In genomic region chr6:32954983-32955802, GRCh38 we compare ENCODE assay signal across 9 cellular contexts. TPM values are rescaled to one million over a fixed set of nuclear protein-coding genes. Genes with fewer than 3 reads are reported as not detected.
DNase-seq lines count a peak whose midpoint lies in the region; ATAC-seq and TF ChIP-seq lines count a peak whose summit lies in the region.
"Had no signal": no experiment of that assay in that cellular context is flagged by ENCODE, and none has a peak within 500 bp of the region (broad histone marks: within the 10 kb centered on the region; RNA-seq: fewer than 3 reads in every experiment).

No MANE protein-coding gene starts in this region.

- H3K27me3 ChIP-seq in IMR-90 (ENCODE audit: control insufficient read depth, insufficient read depth, low read length) = no peaks in the 10 kb centered on the region

- CTCF ChIA-PET in IMR-90 (lab: Yijun Ruan, JAX) = interaction anchor here (0.6 to 2.0 kb wide), 9 partner anchors 11 to 117 kb away, joined by 3 to 8 read pairs (median 4); partner anchors contain the start of gene TAP2

- no peak overlapping the region for H4K91ac ChIP-seq in IMR-90 (ENCODE audit: insufficient read depth, low read depth, low read length)

- no peaks in the 10 kb centered on the region for H4K20me1 ChIP-seq in IMR-90 (ENCODE audit: insufficient read depth, low read length)

- no peak overlapping the region for H4K8ac ChIP-seq in IMR-90 (ENCODE audit: low read depth in 2 of 2, low read length in 2 of 2)

- TF ChIP-seq CTCF in IMR-90 (conservative IDR thresholded peaks at IDR 0.05; ENCODE audit: low read depth, low read length) = peak; percentile 35

- H2AK9ac ChIP-seq in IMR-90 (replicated peaks; ENCODE audit: low read depth, low read length, poor library complexity) = no peak overlapping the region

- BruUV-seq in IMR-90 (replicated peaks; lab: Mats Ljungman, UMichigan) = no TSS peak

- peak overlapping the region; percentile 26 to 98 (median 85) for H3K27ac Mint-ChIP-seq in naive B cell

- ATAC-seq in IMR-90 (ENCODE audit: low read depth) (no peak), naive B cell (ENCODE audit: low read depth in 2 of 2) (no peak), GM18517 (IDR thresholded peaks at IDR 0.05; ENCODE audit: unreplicated experiment) (no peak), HG02571 (IDR thresholded peaks at IDR 0.05; ENCODE audit: unreplicated experiment) (no peak)

- DNase-seq in DMS53 (lab: John Stamatoyannopoulos, UW) (peak; percentile 68), IMR-90 (peak; percentile 13), amniotic epithelial cell (ENCODE audit: low read depth) (peak; percentile 49), naive B cell (no peak), mesenteric fat pad (ENCODE audit: low spot score) (no peak)
- no peak for DNase-seq in stimulated activated CD4-positive, alpha-beta T cell treated with anti-CD3 and anti-CD28 coated beads, Interleukin-1b, Interleukin-23, amount 100 ng/mL, for 48 hours

- H3K36me3 Mint-ChIP-seq in naive B cell = peaks cover 10 to 13% of the 10 kb centered on the region in 2 donors

- dilution Hi-C loops in IMR-90 (cut with HindIII; ENCODE audit: low sequenced_read_pairs, unreplicated experiment) = no loop called here

- H3K56ac ChIP-seq in IMR-90 (ENCODE audit: extremely low read depth, insufficient read depth, low read length) = no peak overlapping the region

- H3K9ac ChIP-seq in IMR-90 (ENCODE audit: low read depth, low read length) = no peak overlapping the region

- H3K36me3 ChIP-seq in IMR-90 (ENCODE audit: control insufficient read depth, insufficient read depth, low read length) = no peaks in the 10 kb centered on the region

- in situ Hi-C loops in IMR-90 (cut with MboI; ENCODE audit: low sequenced_read_pairs) = loop anchor here (25.0 kb wide), 1 partner anchor 768 kb away; the partner anchor contains the start of genes AGER, AGPAT1, GPSM3 and PBX2

- no peak overlapping the region for H2BK5ac ChIP-seq in IMR-90 (ENCODE audit: low read depth, low read length, poor library complexity, severe bottlenecking)

- no peak overlapping the region for H3K23ac ChIP-seq in IMR-90 (ENCODE audit: low read depth, low read length)

- no peak overlapping the region for H2BK20ac ChIP-seq in IMR-90 (ENCODE audit: low read depth, low read length)

- POLR2A ChIA-PET in IMR-90 (lab: Charles Lee; ENCODE audit: unreplicated experiment) = interaction anchor here (1.0 kb wide), 1 partner anchor 17 kb away, joined by 3 read pairs; no protein-coding TSS in a partner anchor

- H3K14ac ChIP-seq in IMR-90 (replicated peaks; ENCODE audit: low read depth, low read length) = no peak overlapping the region

- 38% methylated on average over 2 of the region's 3 CpGs; no CpG with 5 or more reads in 1 of the 2 experiments for WGBS in IMR-90 (ENCODE audit: extremely low coverage in 2 of 2, insufficient read length in 1 of 2), 2 experiments

- 0 out of 2 replicates have a peak, but pooled peaks have one; percentile 19 for TF ChIP-seq RAD21 in IMR-90 (IDR thresholded peaks at IDR 0.05; ENCODE audit: low read length)

- H2BK15ac ChIP-seq in IMR-90 (ENCODE audit: low read depth, low read length) = no peak overlapping the region

- intact Hi-C loops in IMR-90 (cut with micrococcal nuclease) = no loop called here

- H3K4me3 Mint-ChIP-seq in naive B cell = peak overlapping the region; percentile 6 to 79 (median 68)

- H2AFZ ChIP-seq in IMR-90 (replicated peaks; ENCODE audit: low read length, poor library complexity) = no peak overlapping the region

- no peak for TF ChIP-seq POLR2A in IMR-90 (IDR thresholded peaks at IDR 0.05; ENCODE audit: low read depth, low read length)

- H3K4me1 ChIP-seq in IMR-90 (ENCODE audit: control insufficient read depth, insufficient read depth, low read length) = peaks cover 3% of the 10 kb centered on the region; the same call in 1 of the 2 replicates

- H3K27me3 Mint-ChIP-seq in naive B cell = no peaks in the 10 kb centered on the region

- no peak overlapping the region for H2AK5ac ChIP-seq in IMR-90 (ENCODE audit: low read depth, low read length)

- no peak overlapping the region for H4K5ac ChIP-seq in IMR-90 (ENCODE audit: low read depth, low read length)

- H3K9me3 ChIP-seq in IMR-90 (ENCODE audit: control insufficient read depth, insufficient read depth, low read length) = no peaks in the 10 kb centered on the region

- H3K4me2 ChIP-seq in IMR-90 (ENCODE audit: low read depth, low read length) = no peak overlapping the region

- no peak overlapping the region for H3K27ac ChIP-seq in IMR-90 (ENCODE audit: insufficient read depth, low read length)
- H3K27ac ChIP-seq: skin epidermis had no signal

- no peak overlapping the region for H3K4ac ChIP-seq in IMR-90 (ENCODE audit: low read depth, low read length)

- H3K9me1 ChIP-seq in IMR-90 (ENCODE audit: insufficient read depth, low read length) = peaks cover 4% of the 10 kb centered on the region; the same call in 1 of the 2 replicates

- H2BK120ac ChIP-seq in IMR-90 (ENCODE audit: low read depth, low read length) = no peak overlapping the region

- H3K4me1 Mint-ChIP-seq in naive B cell = peaks cover 60 to 71% (median 62%) of the 10 kb centered on the region in 3 donors

- 0 out of 4 replicates have a peak, but pooled peaks cover 0 to 3% of the 10 kb centered on the region in 2 experiments for H3K79me1 ChIP-seq in IMR-90 (ENCODE audit: low read depth in 1 of 2, low read length in 2 of 2)

- H3K9me3 Mint-ChIP-seq in naive B cell = no peaks in the 10 kb centered on the region

- H3K18ac ChIP-seq in IMR-90 (ENCODE audit: low read depth, low read length) = no peak overlapping the region

- H3K4me3 ChIP-seq in IMR-90 (ENCODE audit: insufficient read depth, low read depth, low read length) = no peak overlapping the region
- H3K4me3 ChIP-seq: skin epidermis had no signal

TF ChIP-seq in IMR-90, 13 proteins besides CTCF, POLR2A, EP300 and RAD21:
- TF ChIP-seq USF2 (IDR thresholded peaks at IDR 0.05; ENCODE audit: low read depth, low read length) (no peak), MAFK (IDR thresholded peaks at IDR 0.05; ENCODE audit: low read depth, low read length) (peak; percentile 63)
TF ChIP-seq in IMR-90: peak in this region for 1.

RNA-seq across cellular contexts. Expression of gene HLA-DMA, which starts 2.3 kb away (rescaled TPM):
- total RNA-seq in IMR-90 (2012; rRNA removed) (1.7 and 2.3 TPM in 2 replicates), mesenteric fat pad (42.9 TPM)
- polyA plus RNA-seq in IMR-90 (2012; rRNA removed) (8.3 and 8.4 TPM in 2 replicates), naive B cell (ENCODE audit: low read depth in 6 of 6) (1,000 to 10,000 TPM; 1,101 to 1,557 (median 1,371) TPM)
- polyA plus RNA-seq in IMR-90 (2012; cell fraction: cytosol; rRNA removed) = 9.0 and 11.0 TPM in 2 replicates
- 11.8 and 23.1 TPM in 2 replicates for polyA plus RNA-seq in IMR-90 (2012; cell fraction: nucleus; rRNA removed; ENCODE audit: low replicate concordance)

RNA-seq across cellular contexts. Expression of gene BRD2, which starts 13.2 kb away (rescaled TPM):
- total RNA-seq in IMR-90 (2012; rRNA removed) = 75.8 and 99.5 TPM in 2 replicates
- polyA plus RNA-seq in IMR-90 (2012; rRNA removed) = 140 and 144 TPM in 2 replicates
- 50.6 and 64.6 TPM in 2 replicates for polyA plus RNA-seq in IMR-90 (2012; cell fraction: cytosol; rRNA removed)
- polyA plus RNA-seq in IMR-90 (2012; cell fraction: nucleus; rRNA removed; ENCODE audit: low replicate concordance) = 171 and 486 TPM in 2 replicates
- polyA plus RNA-seq in naive B cell (ENCODE audit: low read depth in 6 of 6) = 100 to 1,000 TPM in 1 of 6 donors, 10 to 100 TPM in 5; 26.9 to 148 (median 48.5) TPM
- 132 TPM for total RNA-seq in mesenteric fat pad

RNA-seq across cellular contexts. Expression of gene HLA-DMB, which starts 14.4 kb away (rescaled TPM):
- 0.18 and 0.28 TPM in 2 replicates for total RNA-seq in IMR-90 (2012; rRNA removed)
- polyA plus RNA-seq in IMR-90 (2012; rRNA removed) = 0.19 and 0.20 TPM in 2 replicates
- polyA plus RNA-seq in IMR-90 (2012; cell fraction: cytosol; rRNA removed) = 0.10 and 0.18 TPM in 2 replicates
- polyA plus RNA-seq in IMR-90 (2012; cell fraction: nucleus; rRNA removed; ENCODE audit: low replicate concordance) = 0.14 and 0.15 TPM in 2 replicates
- 1,000 to 10,000 TPM; 1,171 to 1,354 (median 1,198) TPM for polyA plus RNA-seq in naive B cell (ENCODE audit: low read depth in 6 of 6)
- total RNA-seq in mesenteric fat pad = 12.3 TPM

RNA-seq across cellular contexts. Expression of gene HLA-DOA, which starts 54.2 kb away (rescaled TPM):
- total RNA-seq in IMR-90 (2012; rRNA removed) = not detected in 2 replicates
- polyA plus RNA-seq in IMR-90 (2012; rRNA removed) = not detected in 2 replicates
- polyA plus RNA-seq in IMR-90 (2012; cell fraction: cytosol; rRNA removed) = not detected in 2 replicates
- polyA plus RNA-seq in IMR-90 (2012; cell fraction: nucleus; rRNA removed; ENCODE audit: low replicate concordance) = not detected in 2 replicates
- 100 to 1,000 TPM; 219 to 598 (median 388) TPM for polyA plus RNA-seq in naive B cell (ENCODE audit: low read depth in 6 of 6)
- 5.0 TPM for total RNA-seq in mesenteric fat pad

Comparison
In these comparisons a context has a peak if more than half of its experiments do, and no peak if none do; other contexts are left out.
1. DNase-seq: peak in DMS53 (single experiment), IMR-90 (single experiment) and amniotic epithelial cell (single experiment); none in naive B cell (single experiment), mesenteric fat pad (single experiment) and stimulated activated CD4-positive, alpha-beta T cell treated with anti-CD3 and anti-CD28 coated beads, Interleukin-1b, Interleukin-23, amount 100 ng/mL, for 48 hours (single experiment).
2. RNA of gene HLA-DMA, which starts 2.3 kb away (total RNA-seq): 42.9 TPM in mesenteric fat pad (single experiment); 1.7 to 2.3 TPM in IMR-90; every median in the first group is over 10 times any median in the second.
3. RNA of gene HLA-DMB, which starts 14.4 kb away (total RNA-seq): 12.3 TPM in mesenteric fat pad (single experiment); 0.18 to 0.28 TPM in IMR-90; every median in the first group is over 10 times any median in the second.